In genomic region chr11:110023711-110024110, GRCh38 we compare ENCODE assay signal across 26 cellular contexts.
"Had no signal": no experiment of that assay in that cellular context is flagged by ENCODE, and none has a peak within 500 bp of the region (broad histone marks: within the 10 kb centered on the region; RNA-seq: fewer than 3 reads in every experiment).

No MANE protein-coding gene starts in this region.

- H3K36me3 ChIP-seq: colonic mucosa, esophagus squamous epithelium, gastrocnemius medialis, heart right ventricle, left lung, lower lobe of right lung had no signal

- H3K9me3 Mint-ChIP-seq: endodermal cell had no signal

- DNase-seq: colonic mucosa; cortex of kidney; effector CD8-positive, alpha-beta T cell; effector memory CD8-positive, alpha-beta T cell; endodermal cell; erythroblast; esophagus squamous epithelium; foreskin fibroblast; foreskin melanocyte; gastrocnemius medialis; glutamatergic neuron; head of caudate nucleus; heart right ventricle; hippocampal formation; left cardiac atrium; left lung; left ventricle myocardium superior; lower lobe of right lung; mesendoderm; midbrain; naive thymus-derived CD4-positive, alpha-beta T cell had no signal

- H3K9me3 ChIP-seq: colonic mucosa, esophagus squamous epithelium, gastrocnemius medialis, heart right ventricle, left lung, lower lobe of right lung had no signal

- H3K36me3 Mint-ChIP-seq: naive thymus-derived CD4-positive, alpha-beta T cell had no signal

- H3K4me1 ChIP-seq: colonic mucosa, gastrocnemius medialis, left lung, lower lobe of right lung had no signal

- H3K27me3 ChIP-seq: colonic mucosa, esophagus squamous epithelium, gastrocnemius medialis, heart right ventricle, left lung had no signal

- H3K4me3 Mint-ChIP-seq: dendritic cell treated with granulocyte-macrophage colony-stimulating factor and Interleukin-4, amounts not matched to agents 40 ng/mL and 50 ng/mL, for 4 days; effector memory CD8-positive, alpha-beta T cell; endodermal cell; naive thymus-derived CD4-positive, alpha-beta T cell had no signal

- H3K27ac ChIP-seq: colonic mucosa, esophagus squamous epithelium, gastrocnemius medialis, heart right ventricle, left lung, lower lobe of right lung had no signal

- H3K27ac Mint-ChIP-seq: dendritic cell treated with granulocyte-macrophage colony-stimulating factor and Interleukin-4, amounts not matched to agents 40 ng/mL and 50 ng/mL, for 4 days; effector memory CD8-positive, alpha-beta T cell; endodermal cell; naive thymus-derived CD4-positive, alpha-beta T cell had no signal

- ATAC-seq: effector memory CD8-positive, alpha-beta T cell; esophagus mucosa; gastrocnemius medialis; heart right ventricle; left cardiac atrium; left lung; left ventricle myocardium superior; lower lobe of right lung; naive thymus-derived CD4-positive, alpha-beta T cell had no signal

- H3K4me3 ChIP-seq: colonic mucosa, esophagus squamous epithelium, gastrocnemius medialis, heart right ventricle, left lung, lower lobe of right lung had no signal

- FAIRE-seq: endometrium, islet of Langerhans, keratinocyte had no signal
